10 cellular contexts compared by ENCODE assay signal in genomic region chr3:53842436-53843194, GRCh38. TPM values are rescaled to one million over a fixed set of nuclear protein-coding genes. Genes with fewer than 3 reads are reported as not detected.
DNase-seq lines count a peak whose midpoint lies in the region; ATAC-seq and TF ChIP-seq lines count a peak whose summit lies in the region.
"Had no signal": no experiment of that assay in that cellular context is flagged by ENCODE, and none has a peak within 500 bp of the region (broad histone marks: within the 10 kb centered on the region; RNA-seq: fewer than 3 reads in every experiment).

No MANE protein-coding gene starts in this region.

- ATAC-seq in GM23338, result peak; percentile 5
- ATAC-seq in T-helper 17 cell, result no peak
- peak in 3 of 4 donors; percentile 23 to 61 (median 38) for ATAC-seq in heart left ventricle
- peak; percentile 82 for ATAC-seq in sciatic nerve
- ATAC-seq in HG02870 (IDR thresholded peaks at IDR 0.05; ENCODE audit: unreplicated experiment), result no peak
- ATAC-seq in activated naive CD8-positive, alpha-beta T cell treated with anti-CD3 and anti-CD28 coated beads, Interleukin-2, amount 50 U/mL, for 24 hours, result no peak
- ATAC-seq: activated naive CD4-positive, alpha-beta T cell treated with anti-CD3 and anti-CD28 coated beads, Interleukin-2, amount 50 U/mL, for 72 hours; naive thymus-derived CD8-positive, alpha-beta T cell had no signal

- H3K27ac ChIP-seq in GM23338 (ENCODE audit: low read depth) (no peak overlapping the region), heart left ventricle (no peak overlapping the region)

- H3K9me3 ChIP-seq in T-helper 17 cell (ENCODE audit: control insufficient read depth, low read length, poor library complexity, severe bottlenecking) (no peaks in the 10 kb centered on the region), heart left ventricle (no peaks in the 10 kb centered on the region)

- H3K4me1 ChIP-seq in GM23338 (ENCODE audit: insufficient read depth), result peaks cover 15% of the 10 kb centered on the region
- H3K4me1 ChIP-seq in heart left ventricle, result peaks cover 0 to 18% (median 5%) of the 10 kb centered on the region in 12 donors

- TF ChIP-seq POLR2A in heart left ventricle (IDR thresholded peaks at IDR 0.05), result no peak

- H3K79me2 ChIP-seq in GM23338 (replicated peaks; ENCODE audit: insufficient read depth), result peaks cover 7% of the 10 kb centered on the region; the same call in 1 of the 2 replicates

- 40 to 50% (median 46%) methylated on average over 11 to 12 of the region's 12 CpGs for WGBS in heart left ventricle, 4 donors

- H3K27me3 Mint-ChIP-seq in GM23338 (ENCODE audit: insufficient read depth, low read depth, poor library complexity) (peaks cover 21% of the 10 kb centered on the region), T-helper 17 cell (peaks cover 60% of the 10 kb centered on the region)
- H3K27me3 Mint-ChIP-seq in activated CD4-positive, alpha-beta T cell treated with anti-CD3 and anti-CD28 coated beads, Interleukin-2, amount 10 ng/mL, durations not matched to agents 7 days and 5 days, result peaks cover 54% of the 10 kb centered on the region
- peaks cover 36% of the 10 kb centered on the region for H3K27me3 Mint-ChIP-seq in activated naive CD8-positive, alpha-beta T cell treated with anti-CD3 and anti-CD28 coated beads, Interleukin-2, amount 50 U/mL, for 24 hours

- H3K4me1 Mint-ChIP-seq in GM23338, result peaks cover 31% of the 10 kb centered on the region
- H3K4me1 Mint-ChIP-seq in T-helper 17 cell, result peaks cover 2% of the 10 kb centered on the region
- peaks cover 3% of the 10 kb centered on the region for H3K4me1 Mint-ChIP-seq in activated CD4-positive, alpha-beta T cell treated with anti-CD3 and anti-CD28 coated beads, Interleukin-2, amount 10 ng/mL, durations not matched to agents 7 days and 5 days
- peaks cover 10% of the 10 kb centered on the region for H3K4me1 Mint-ChIP-seq in activated naive CD8-positive, alpha-beta T cell treated with anti-CD3 and anti-CD28 coated beads, Interleukin-2, amount 50 U/mL, for 24 hours

- intact Hi-C loops in heart left ventricle (cut with DNase I), result no loop called here
- intact Hi-C loops in sciatic nerve (cut with DNase I), result no loop called here

- H3K27me3 ChIP-seq in GM23338 (ENCODE audit: insufficient read depth), result peaks cover 14% of the 10 kb centered on the region
- H3K27me3 ChIP-seq in heart left ventricle, result peaks cover 0 to 27% (median 10%) of the 10 kb centered on the region in 9 donors

- H3F3A ChIP-seq in GM23338 (replicated peaks; ENCODE audit: low read depth), result 0 out of 2 replicates have a peak, but pooled peaks cover 5% of the 10 kb centered on the region

- H3K4me2 ChIP-seq in GM23338, result 0 out of 2 replicates have a peak overlapping the region, but pooled peaks have one; percentile 29

- H3K9me3 Mint-ChIP-seq in GM23338, result no peaks in the 10 kb centered on the region
- H3K9me3 Mint-ChIP-seq in activated CD4-positive, alpha-beta T cell treated with anti-CD3 and anti-CD28 coated beads, Interleukin-2, amount 10 ng/mL, durations not matched to agents 7 days and 5 days, result no peaks in the 10 kb centered on the region
- H3K9me3 Mint-ChIP-seq in activated naive CD8-positive, alpha-beta T cell treated with anti-CD3 and anti-CD28 coated beads, Interleukin-2, amount 50 U/mL, for 24 hours, result no peaks in the 10 kb centered on the region
- H3K9me3 Mint-ChIP-seq: activated naive CD4-positive, alpha-beta T cell treated with anti-CD3 and anti-CD28 coated beads, Interleukin-2, amount 50 U/mL, for 72 hours; naive thymus-derived CD8-positive, alpha-beta T cell had no signal

- no peak overlapping the region for H2AFZ ChIP-seq in GM23338

- POLR2A ChIA-PET in activated CD4-positive, alpha-beta T cell treated with anti-CD3 and anti-CD28 coated beads, Interleukin-2, amount 10 ng/mL, durations not matched to agents 7 days and 5 days (lab: Charles Lee), result no interaction called here

- H4K20me1 ChIP-seq in GM23338 (replicated peaks; ENCODE audit: insufficient read depth), result no peaks in the 10 kb centered on the region

- H3K9me2 ChIP-seq in GM23338 (ENCODE audit: insufficient read depth), result no peaks in the 10 kb centered on the region

- CTCF ChIA-PET in activated CD4-positive, alpha-beta T cell treated with anti-CD3 and anti-CD28 coated beads, Interleukin-2, amount 10 ng/mL, durations not matched to agents 7 days and 5 days (lab: Charles Lee), result no interaction called here

- H3K4me3 ChIP-seq in GM23338, result no peak overlapping the region
- no peak overlapping the region for H3K4me3 ChIP-seq in heart left ventricle

- H3K4me3 Mint-ChIP-seq in GM23338 (no peak overlapping the region), T-helper 17 cell (no peak overlapping the region)
- H3K4me3 Mint-ChIP-seq in activated CD4-positive, alpha-beta T cell treated with anti-CD3 and anti-CD28 coated beads, Interleukin-2, amount 10 ng/mL, durations not matched to agents 7 days and 5 days, result no peak overlapping the region
- H3K4me3 Mint-ChIP-seq in activated naive CD8-positive, alpha-beta T cell treated with anti-CD3 and anti-CD28 coated beads, Interleukin-2, amount 50 U/mL, for 24 hours, result no peak overlapping the region
- H3K4me3 Mint-ChIP-seq: naive thymus-derived CD8-positive, alpha-beta T cell had no signal

- H3K36me3 ChIP-seq in GM23338 (ENCODE audit: insufficient read depth), result no peaks in the 10 kb centered on the region
- H3K36me3 ChIP-seq in heart left ventricle, result no peaks in the 10 kb centered on the region

- H3K36me3 Mint-ChIP-seq in GM23338 (ENCODE audit: low read depth), result no peaks in the 10 kb centered on the region; the same call in 2 of the 3 replicates
- H3K36me3 Mint-ChIP-seq in T-helper 17 cell (ENCODE audit: low read depth), result no peaks in the 10 kb centered on the region
- no peaks in the 10 kb centered on the region for H3K36me3 Mint-ChIP-seq in activated CD4-positive, alpha-beta T cell treated with anti-CD3 and anti-CD28 coated beads, Interleukin-2, amount 10 ng/mL, durations not matched to agents 7 days and 5 days (ENCODE audit: low read depth)
- H3K36me3 Mint-ChIP-seq in activated naive CD8-positive, alpha-beta T cell treated with anti-CD3 and anti-CD28 coated beads, Interleukin-2, amount 50 U/mL, for 24 hours (ENCODE audit: low read depth), result no peaks in the 10 kb centered on the region
- H3K36me3 Mint-ChIP-seq: activated naive CD4-positive, alpha-beta T cell treated with anti-CD3 and anti-CD28 coated beads, Interleukin-2, amount 50 U/mL, for 72 hours; naive thymus-derived CD8-positive, alpha-beta T cell had no signal

- H3K27ac Mint-ChIP-seq in GM23338, result no peak overlapping the region
- peak overlapping the region; percentile 37 for H3K27ac Mint-ChIP-seq in T-helper 17 cell
- H3K27ac Mint-ChIP-seq in activated CD4-positive, alpha-beta T cell treated with anti-CD3 and anti-CD28 coated beads, Interleukin-2, amount 10 ng/mL, durations not matched to agents 7 days and 5 days, result no peak overlapping the region
- H3K27ac Mint-ChIP-seq in activated naive CD8-positive, alpha-beta T cell treated with anti-CD3 and anti-CD28 coated beads, Interleukin-2, amount 50 U/mL, for 24 hours, result no peak overlapping the region
- H3K27ac Mint-ChIP-seq: activated naive CD4-positive, alpha-beta T cell treated with anti-CD3 and anti-CD28 coated beads, Interleukin-2, amount 50 U/mL, for 72 hours had no signal

- peak in 1 of 2 experiments; percentile 24; a peak in 1 of 4 replicates for TF ChIP-seq CTCF in GM23338 (conservative IDR thresholded peaks at IDR 0.05; ENCODE audit: low read depth in 2 of 2)
- TF ChIP-seq CTCF in heart left ventricle (IDR thresholded peaks at IDR 0.05), result no peak

- peak; percentile 43 for DNase-seq in GM23338 (ENCODE audit: low spot score)
- no peak for DNase-seq in T-helper 17 cell
- DNase-seq in heart left ventricle, result peak in 3 of 5 donors; percentile 39 to 58 (median 54)
- peak; percentile 80 for DNase-seq in sciatic nerve (ENCODE audit: low spot score)
- DNase-seq in activated CD4-positive, alpha-beta T cell treated with anti-CD3 and anti-CD28 coated beads, Interleukin-2, amount 10 ng/mL, durations not matched to agents 7 days and 5 days, result no peak
- no peak for DNase-seq in activated naive CD8-positive, alpha-beta T cell treated with anti-CD3 and anti-CD28 coated beads, Interleukin-2, amount 50 U/mL, for 24 hours
- DNase-seq in mesenteric fat pad (ENCODE audit: low spot score), result no peak
- DNase-seq: naive thymus-derived CD8-positive, alpha-beta T cell had no signal

RNA-seq across cellular contexts. Expression of gene CHDH, which starts 3.6 kb away (rescaled TPM):
- total RNA-seq in GM23338 (2014; rRNA removed; shearing (Covaris generic)), result 6.6 and 31.4 TPM in 2 replicates
- polyA plus RNA-seq in GM23338 (2016; fragmentation: Nextera tagmentation; extraction: Ambion mirVana), result 2.3 and 2.5 TPM in 2 replicates
- total RNA-seq in T-helper 17 cell, result under 1 TPM; 0.50 to 0.94 TPM
- 10 to 100 TPM in 2 of 9 donors, 1 to 10 TPM in 6, under 1 TPM in 1; 0.99 to 13.2 (median 5.8) TPM for total RNA-seq in heart left ventricle
- polyA plus RNA-seq in heart left ventricle, result 1 to 10 TPM in 1 of 2 donors, under 1 TPM in 1; 0.69 to 1.6 TPM
- total RNA-seq in sciatic nerve, result 7.3 TPM
- total RNA-seq in activated CD4-positive, alpha-beta T cell treated with anti-CD3 and anti-CD28 coated beads, Interleukin-2, amount 10 ng/mL, durations not matched to agents 7 days and 5 days, result under 1 TPM; 0.40 to 0.79 TPM
- 1.4 TPM for total RNA-seq in mesenteric fat pad

RNA-seq across cellular contexts. Expression of gene IL17RB, which starts 3.8 kb away (rescaled TPM):
- 5.7 and 8.3 TPM in 2 replicates for total RNA-seq in GM23338 (2014; rRNA removed; shearing (Covaris generic))
- polyA plus RNA-seq in GM23338 (2016; fragmentation: Nextera tagmentation; extraction: Ambion mirVana) (6.4 and 6.9 TPM in 2 replicates), heart left ventricle (under 1 TPM; 0.17 to 0.80 TPM)
- total RNA-seq in T-helper 17 cell (under 1 TPM; 0.44 to 0.75 TPM), heart left ventricle (1 to 10 TPM in 2 of 9 donors, under 1 TPM in 6, not detected in 1; 0.09 to 1.5 (median 0.61) TPM), sciatic nerve (5.1 TPM), mesenteric fat pad (not detected)
- 1 to 10 TPM; 2.9 to 3.7 TPM for total RNA-seq in activated CD4-positive, alpha-beta T cell treated with anti-CD3 and anti-CD28 coated beads, Interleukin-2, amount 10 ng/mL, durations not matched to agents 7 days and 5 days
- total RNA-seq: naive thymus-derived CD8-positive, alpha-beta T cell had no signal

RNA-seq across cellular contexts. Expression of gene ACTR8, which starts 39.3 kb away (rescaled TPM):
- 23.0 and 25.7 TPM in 2 replicates for total RNA-seq in GM23338 (2014; rRNA removed; shearing (Covaris generic))
- polyA plus RNA-seq in GM23338 (2016; fragmentation: Nextera tagmentation; extraction: Ambion mirVana), result 16.2 and 19.8 TPM in 2 replicates
- total RNA-seq in T-helper 17 cell, result 10 to 100 TPM; 15.7 to 21.2 TPM
- 10 to 100 TPM; 19.3 to 48.2 (median 32.4) TPM for total RNA-seq in heart left ventricle
- 10 to 100 TPM; 12.0 to 19.5 TPM for polyA plus RNA-seq in heart left ventricle
- 25.8 TPM for total RNA-seq in sciatic nerve
- 10 to 100 TPM; 35.2 to 39.9 TPM for total RNA-seq in activated CD4-positive, alpha-beta T cell treated with anti-CD3 and anti-CD28 coated beads, Interleukin-2, amount 10 ng/mL, durations not matched to agents 7 days and 5 days
- 19.5 TPM for total RNA-seq in mesenteric fat pad

RNA-seq across cellular contexts. Expression of gene SELENOK, which starts 49.0 kb away (rescaled TPM):
- total RNA-seq in GM23338 (2014; rRNA removed; shearing (Covaris generic)), result 21.4 and 26.4 TPM in 2 replicates
- polyA plus RNA-seq in GM23338 (2016; fragmentation: Nextera tagmentation; extraction: Ambion mirVana) (168 and 182 TPM in 2 replicates), heart left ventricle (100 to 1,000 TPM; 194 to 242 TPM)
- total RNA-seq in T-helper 17 cell (100 to 1,000 TPM; 114 to 121 TPM), heart left ventricle (100 to 1,000 TPM in 4 of 9 donors, 10 to 100 TPM in 5; 65.7 to 173 (median 81.5) TPM), sciatic nerve (54.6 TPM), mesenteric fat pad (40.5 TPM)
- total RNA-seq in activated CD4-positive, alpha-beta T cell treated with anti-CD3 and anti-CD28 coated beads, Interleukin-2, amount 10 ng/mL, durations not matched to agents 7 days and 5 days, result 10 to 100 TPM; 39.8 to 48.0 TPM

Comparison
In these comparisons a context has a peak if more than half of its experiments do, and no peak if none do; other contexts are left out.
1. ATAC-seq: peak in GM23338 (single experiment), heart left ventricle (3 of 4) and sciatic nerve (single experiment); none in T-helper 17 cell (single experiment), HG02870 (single experiment) and activated naive CD8-positive, alpha-beta T cell treated with anti-CD3 and anti-CD28 coated beads, Interleukin-2, amount 50 U/mL, for 24 hours (single experiment).
2. DNase-seq: peak in GM23338 (single experiment), heart left ventricle (3 of 5) and sciatic nerve (single experiment); none in T-helper 17 cell (0 of 3), activated CD4-positive, alpha-beta T cell treated with anti-CD3 and anti-CD28 coated beads, Interleukin-2, amount 10 ng/mL, durations not matched to agents 7 days and 5 days (single experiment), activated naive CD8-positive, alpha-beta T cell treated with anti-CD3 and anti-CD28 coated beads, Interleukin-2, amount 50 U/mL, for 24 hours (single experiment) and mesenteric fat pad (single experiment).